22 cellular contexts compared by ENCODE assay signal in genomic region chr16:89618114-89618999, GRCh38. TPM values are rescaled to one million over a fixed set of nuclear protein-coding genes. Genes with fewer than 3 reads are reported as not detected.
A peak's percentile ranks its signal among the peaks of the same experiment; 100 is the strongest.
DNase-seq lines count a peak whose midpoint lies in the region; ATAC-seq and TF ChIP-seq lines count a peak whose summit lies in the region.
"Had no signal": no experiment of that assay in that cellular context is flagged by ENCODE, and none has a peak within 500 bp of the region (broad histone marks: within the 10 kb centered on the region; RNA-seq: fewer than 3 reads in every experiment).

No MANE protein-coding gene starts in this region.

- H3K9me3 ChIP-seq in RWPE2 (ENCODE audit: severe bottlenecking) = no peaks in the 10 kb centered on the region
- H3K9me3 ChIP-seq in thyroid gland = no peaks in the 10 kb centered on the region
- H3K9me3 ChIP-seq in CD4-positive, alpha-beta memory T cell (ENCODE audit: control insufficient read depth in 1 of 2, low read length in 2 of 2) = no peaks in the 10 kb centered on the region
- H3K9me3 ChIP-seq: right atrium auricular region, SJCRH30 had no signal

- no peak overlapping the region for H3K27ac ChIP-seq in RWPE2 (ENCODE audit: poor library complexity, severe bottlenecking)
- no peak overlapping the region for H3K27ac ChIP-seq in thyroid gland
- H3K27ac ChIP-seq in CD4-positive, alpha-beta memory T cell (ENCODE audit: low read depth, low read length) = no peak overlapping the region
- H3K27ac ChIP-seq: KMS-11, right atrium auricular region, SJCRH30 had no signal

- TF ChIP-seq POLR2A in thyroid gland (IDR thresholded peaks at IDR 0.05) = no peak

- CTCF ChIA-PET in activated naive CD4-positive, alpha-beta T cell treated with anti-CD3 and anti-CD28 coated beads, Interleukin-2, amount 10 ng/mL, durations not matched to agents 7 days and 5 days (lab: Charles Lee) = interaction anchor here (1.3 kb wide), 1 partner anchor 16 kb away, joined by 5 read pairs; no protein-coding TSS in a partner anchor
- CTCF ChIA-PET in CD4-positive, alpha-beta memory T cell (lab: Charles Lee; ENCODE audit: partially characterized antibody) = interaction anchor here (1.2 kb wide), 1 partner anchor 18 kb away, joined by 3 read pairs; no protein-coding TSS in a partner anchor

- H3K36me3 Mint-ChIP-seq in activated naive CD4-positive, alpha-beta T cell treated with anti-CD3 and anti-CD28 coated beads, Interleukin-2, amount 10 ng/mL, durations not matched to agents 7 days and 5 days = peaks cover 4% of the 10 kb centered on the region
- H3K36me3 Mint-ChIP-seq in activated naive CD4-positive, alpha-beta T cell treated with anti-CD3 and anti-CD28 coated beads, Interleukin-2, amount 50 U/mL, for 72 hours = no peaks in the 10 kb centered on the region
- no peaks in the 10 kb centered on the region for H3K36me3 Mint-ChIP-seq in CD4-positive, alpha-beta memory T cell

- 39 to 45% methylated on average over 16 of the region's 16 CpGs for WGBS in thyroid gland, 2 donors

- no peak for TF ChIP-seq CTCF in RWPE2 (IDR thresholded peaks at IDR 0.05; ENCODE audit: poor library complexity, severe bottlenecking)
- TF ChIP-seq CTCF in thyroid gland (IDR thresholded peaks at IDR 0.05) = no peak

- no peaks in the 10 kb centered on the region for H3K4me1 ChIP-seq in RWPE2 (ENCODE audit: insufficient read depth, poor library complexity, severe bottlenecking)
- H3K4me1 ChIP-seq in thyroid gland = peaks cover 0 to 4% of the 10 kb centered on the region in 2 donors
- peaks cover 7% of the 10 kb centered on the region for H3K4me1 ChIP-seq in CD4-positive, alpha-beta memory T cell (ENCODE audit: insufficient read depth, low read length)
- H3K4me1 ChIP-seq: right atrium auricular region had no signal

- H3K27me3 ChIP-seq in RWPE2 (ENCODE audit: insufficient read depth, poor library complexity, severe bottlenecking) = no peaks in the 10 kb centered on the region
- H3K27me3 ChIP-seq in thyroid gland = no peaks in the 10 kb centered on the region
- no peaks in the 10 kb centered on the region for H3K27me3 ChIP-seq in CD4-positive, alpha-beta memory T cell (ENCODE audit: insufficient read depth, low read length)
- H3K27me3 ChIP-seq: right atrium auricular region had no signal

- H3K36me3 ChIP-seq in RWPE2 (ENCODE audit: low read depth) = no peaks in the 10 kb centered on the region
- no peaks in the 10 kb centered on the region for H3K36me3 ChIP-seq in thyroid gland
- no peaks in the 10 kb centered on the region for H3K36me3 ChIP-seq in CD4-positive, alpha-beta memory T cell (ENCODE audit: insufficient read depth, low read length)
- H3K36me3 ChIP-seq: right atrium auricular region, SJCRH30 had no signal

- peaks cover 13% of the 10 kb centered on the region for H3K4me1 Mint-ChIP-seq in activated naive CD4-positive, alpha-beta T cell treated with anti-CD3 and anti-CD28 coated beads, Interleukin-2, amount 10 ng/mL, durations not matched to agents 7 days and 5 days
- H3K4me1 Mint-ChIP-seq in CD4-positive, alpha-beta memory T cell = peaks cover 7 to 14% (median 9%) of the 10 kb centered on the region in 4 donors

- no peak overlapping the region for H3K4me3 ChIP-seq in RWPE2 (ENCODE audit: severe bottlenecking)
- no peak overlapping the region for H3K4me3 ChIP-seq in thyroid gland (replicated peaks in 1 of 3)
- H3K4me3 ChIP-seq in CD4-positive, alpha-beta memory T cell (ENCODE audit: low read length in 2 of 2) = no peak overlapping the region
- H3K4me3 ChIP-seq: right atrium auricular region, SJCRH30 had no signal

- DNase-seq in activated naive CD4-positive, alpha-beta T cell treated with anti-CD3 and anti-CD28 coated beads, Interleukin-2, amount 10 ng/mL, durations not matched to agents 7 days and 5 days = no peak
- DNase-seq in activated naive CD4-positive, alpha-beta T cell treated with anti-CD3 and anti-CD28 coated beads, Interleukin-2, amount 50 U/mL, for 72 hours (ENCODE audit: low spot score in 2 of 2) = no peak
- DNase-seq in RWPE2 (ENCODE audit: low spot score) (no peak), thyroid gland (peak; percentile 14 to 34)
- no peak for DNase-seq in CD4-positive, alpha-beta memory T cell
- DNase-seq: activated CD8-positive, alpha-beta memory T cell treated with anti-CD3 and anti-CD28 coated beads, Interleukin-2, amount 10 ng/mL, durations not matched to agents 7 days and 5 days; activated effector memory CD4-positive, alpha-beta T cell treated with Interleukin-2 at 50 U/mL for 16 hours; GDM1; left cardiac atrium; NCI-H1436 treated with DMSO at 0.1 percent for 48 hours; NCI-H345; nucleus accumbens; SJCRH30; stimulated activated CD4-positive, alpha-beta T cell treated with anti-CD3 and anti-CD28 coated beads, Interleukin-2, amount 100 ng/mL, for 24 hours had no signal

- ATAC-seq in activated naive CD4-positive, alpha-beta T cell treated with anti-CD3 and anti-CD28 coated beads, Interleukin-2, amount 50 U/mL, for 72 hours = no peak
- ATAC-seq in RWPE2 (ENCODE audit: low read depth) (peak; percentile 17; the same call in 1 of the 3 replicates), GM18867 (IDR thresholded peaks at IDR 0.05; ENCODE audit: unreplicated experiment) (no peak)
- ATAC-seq: activated CD4-positive, CD25-positive, alpha-beta regulatory T cell treated with anti-CD3 and anti-CD28 coated beads, Interleukin-2, amount 50 U/mL, for 24 hours; activated CD8-positive, alpha-beta memory T cell treated with anti-CD3 and anti-CD28 coated beads, Interleukin-2, amount 10 ng/mL, durations not matched to agents 7 days and 5 days; left cardiac atrium had no signal

- peaks cover 43% of the 10 kb centered on the region for H3K27me3 Mint-ChIP-seq in activated naive CD4-positive, alpha-beta T cell treated with anti-CD3 and anti-CD28 coated beads, Interleukin-2, amount 10 ng/mL, durations not matched to agents 7 days and 5 days
- peaks cover 1 to 2% of the 10 kb centered on the region in 2 donors for H3K27me3 Mint-ChIP-seq in CD4-positive, alpha-beta memory T cell

- intact Hi-C loops in thyroid gland (cut with DNase I) = no loop called here
- intact Hi-C loops in CD4-positive, alpha-beta memory T cell (cut with micrococcal nuclease) = no loop called here

- H3K27ac Mint-ChIP-seq in activated naive CD4-positive, alpha-beta T cell treated with anti-CD3 and anti-CD28 coated beads, Interleukin-2, amount 10 ng/mL, durations not matched to agents 7 days and 5 days = peak overlapping the region; percentile 69
- H3K27ac Mint-ChIP-seq in activated naive CD4-positive, alpha-beta T cell treated with anti-CD3 and anti-CD28 coated beads, Interleukin-2, amount 50 U/mL, for 72 hours = no peak overlapping the region
- no peak overlapping the region for H3K27ac Mint-ChIP-seq in CD4-positive, alpha-beta memory T cell
- H3K27ac Mint-ChIP-seq: activated CD8-positive, alpha-beta memory T cell treated with anti-CD3 and anti-CD28 coated beads, Interleukin-2, amount 10 ng/mL, durations not matched to agents 7 days and 5 days had no signal

- H3K9me3 Mint-ChIP-seq in activated naive CD4-positive, alpha-beta T cell treated with anti-CD3 and anti-CD28 coated beads, Interleukin-2, amount 10 ng/mL, durations not matched to agents 7 days and 5 days = peaks cover 11% of the 10 kb centered on the region
- H3K9me3 Mint-ChIP-seq in activated naive CD4-positive, alpha-beta T cell treated with anti-CD3 and anti-CD28 coated beads, Interleukin-2, amount 50 U/mL, for 72 hours = peaks cover 0 to 5% of the 10 kb centered on the region in 2 donors
- H3K9me3 Mint-ChIP-seq in CD4-positive, alpha-beta memory T cell = peaks cover 0 to 7% (median 2%) of the 10 kb centered on the region in 8 donors

- no peak overlapping the region for H3K4me3 Mint-ChIP-seq in activated naive CD4-positive, alpha-beta T cell treated with anti-CD3 and anti-CD28 coated beads, Interleukin-2, amount 10 ng/mL, durations not matched to agents 7 days and 5 days
- H3K4me3 Mint-ChIP-seq in CD4-positive, alpha-beta memory T cell = no peak overlapping the region
- H3K4me3 Mint-ChIP-seq: activated CD8-positive, alpha-beta memory T cell treated with anti-CD3 and anti-CD28 coated beads, Interleukin-2, amount 10 ng/mL, durations not matched to agents 7 days and 5 days had no signal

- POLR2A ChIA-PET in CD4-positive, alpha-beta memory T cell (lab: Charles Lee; ENCODE audit: partially characterized antibody) = no interaction called here

RNA-seq across cellular contexts. Expression of gene DPEP1, which starts 4.9 kb away (rescaled TPM):
- not detected for total RNA-seq in activated naive CD4-positive, alpha-beta T cell treated with anti-CD3 and anti-CD28 coated beads, Interleukin-2, amount 50 U/mL, for 72 hours
- total RNA-seq in thyroid gland = 1 to 10 TPM in 2 of 4 donors, under 1 TPM in 2; 0.29 to 5.0 (median 1.3) TPM
- total RNA-seq in CD4-positive, alpha-beta memory T cell = not detected
- not detected for polyA plus RNA-seq in CD4-positive, alpha-beta memory T cell
- total RNA-seq: activated CD8-positive, alpha-beta memory T cell treated with anti-CD3 and anti-CD28 coated beads, Interleukin-2, amount 10 ng/mL, durations not matched to agents 7 days and 5 days; left cardiac atrium; mononuclear cell; T-helper 2 cell treated with Interferon-gamma antibody and Interleukin-4, amounts not matched to agents 100 ng/mL and 5 ng/mL, for 36 hours had no signal
- polyA plus RNA-seq: AG04450 had no signal

RNA-seq across cellular contexts. Expression of gene CHMP1A, which starts 39.2 kb away (rescaled TPM):
- total RNA-seq in activated naive CD4-positive, alpha-beta T cell treated with anti-CD3 and anti-CD28 coated beads, Interleukin-2, amount 50 U/mL, for 72 hours = 10 to 100 TPM; 61.0 to 73.4 TPM
- 10 to 100 TPM; 66.8 to 95.1 (median 76.0) TPM for total RNA-seq in thyroid gland
- total RNA-seq in CD4-positive, alpha-beta memory T cell = 10 to 100 TPM; 77.3 to 88.9 TPM
- 10 to 100 TPM; 66.5 to 83.9 TPM for polyA plus RNA-seq in CD4-positive, alpha-beta memory T cell

RNA-seq across cellular contexts. Expression of gene SPATA33, which starts 39.3 kb away (rescaled TPM):
- 10 to 100 TPM in 1 of 2 donors, 1 to 10 TPM in 1; 8.0 to 18.2 TPM for total RNA-seq in activated naive CD4-positive, alpha-beta T cell treated with anti-CD3 and anti-CD28 coated beads, Interleukin-2, amount 50 U/mL, for 72 hours
- 1 to 10 TPM; 6.0 to 8.9 (median 7.5) TPM for total RNA-seq in thyroid gland
- total RNA-seq in CD4-positive, alpha-beta memory T cell = 10 to 100 TPM in 1 of 2 experiments, 1 to 10 TPM in 1; 8.6 to 10.5 TPM
- 1 to 10 TPM; 2.5 to 5.7 TPM for polyA plus RNA-seq in CD4-positive, alpha-beta memory T cell

RNA-seq across cellular contexts. Expression of gene CPNE7, which starts 42.8 kb away (rescaled TPM):
- total RNA-seq in activated naive CD4-positive, alpha-beta T cell treated with anti-CD3 and anti-CD28 coated beads, Interleukin-2, amount 50 U/mL, for 72 hours = 10 to 100 TPM in 1 of 2 donors, 1 to 10 TPM in 1; 2.8 to 28.2 TPM
- 1 to 10 TPM in 1 of 4 donors, under 1 TPM in 1, not detected in 2; 0.44 to 1.1 TPM for total RNA-seq in thyroid gland
- total RNA-seq in CD4-positive, alpha-beta memory T cell = 1 to 10 TPM; 4.0 to 7.3 TPM
- 1 to 10 TPM; 2.3 to 5.7 TPM for polyA plus RNA-seq in CD4-positive, alpha-beta memory T cell
- total RNA-seq: left cardiac atrium, right atrium auricular region, SJCRH30, subcutaneous adipose tissue had no signal

RNA-seq across cellular contexts. Expression of gene RPL13, which starts 57.9 kb away (rescaled TPM):
- 1,000 to 10,000 TPM; 2,832 to 2,975 TPM for total RNA-seq in activated naive CD4-positive, alpha-beta T cell treated with anti-CD3 and anti-CD28 coated beads, Interleukin-2, amount 50 U/mL, for 72 hours
- 1,000 to 10,000 TPM; 5,127 to 8,436 (median 6,104) TPM for total RNA-seq in thyroid gland
- 1,000 to 10,000 TPM; 4,825 to 5,043 TPM for total RNA-seq in CD4-positive, alpha-beta memory T cell
- polyA plus RNA-seq in CD4-positive, alpha-beta memory T cell = 1,000 to 10,000 TPM; 4,119 to 5,642 TPM

Comparison
In these comparisons a context has a peak if more than half of its experiments do, and no peak if none do; other contexts are left out.
1. DNase-seq: peak in thyroid gland (2 of 2); none in activated naive CD4-positive, alpha-beta T cell treated with anti-CD3 and anti-CD28 coated beads, Interleukin-2, amount 10 ng/mL, durations not matched to agents 7 days and 5 days (single experiment), activated naive CD4-positive, alpha-beta T cell treated with anti-CD3 and anti-CD28 coated beads, Interleukin-2, amount 50 U/mL, for 72 hours (0 of 2), RWPE2 (single experiment) and CD4-positive, alpha-beta memory T cell (0 of 5).